ENCODE assay signal across 8 cellular contexts in the genomic region with DNA sequence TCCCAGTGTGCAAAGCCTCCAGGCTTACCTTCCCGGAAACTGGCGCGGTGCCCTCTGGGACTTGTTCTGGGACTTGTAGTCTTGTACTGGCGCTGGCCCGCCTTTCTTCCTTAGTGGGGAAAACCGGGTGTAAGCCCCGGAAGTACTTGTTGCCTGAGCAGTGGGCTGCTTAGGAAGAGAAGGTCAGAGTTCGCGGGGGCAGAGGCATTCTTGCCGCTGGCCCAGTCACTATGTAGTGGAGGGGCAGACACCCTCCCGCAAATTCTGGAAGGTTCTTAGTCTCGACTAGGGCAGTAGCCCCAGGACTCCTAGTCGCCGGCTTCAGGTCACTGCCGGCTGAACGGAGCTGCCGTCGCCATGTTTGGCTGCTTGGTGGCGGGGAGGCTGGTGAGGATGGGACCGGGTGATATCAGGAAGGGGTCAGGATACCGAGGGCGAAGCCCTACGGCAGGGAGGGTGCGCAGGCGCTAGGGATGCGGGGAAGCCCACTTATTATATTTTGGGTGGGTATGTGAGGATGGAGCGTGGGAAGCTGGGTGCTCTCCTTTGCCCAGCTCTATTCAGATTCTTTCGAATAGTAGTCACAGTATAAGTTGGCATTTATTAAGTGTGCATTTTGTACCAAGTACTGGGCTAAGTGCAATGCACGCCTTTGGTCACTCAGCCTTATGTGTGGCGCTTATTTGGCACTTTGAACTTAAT. TPM values are rescaled to one million over a fixed set of nuclear protein-coding genes. Genes with fewer than 3 reads are reported as not detected.
DNase-seq lines count a peak whose midpoint lies in the region; ATAC-seq and TF ChIP-seq lines count a peak whose summit lies in the region.

Gene HIKESHI, plus strand, starts transcription at position 149 of the 702 bp plus-strand sequence. Its CDS starts 209 bp downstream, at position 358.

- H3K4me1 ChIP-seq in CD8-positive, alpha-beta T cell (ENCODE audit: insufficient read depth, low read length): peaks cover 22% of the 10 kb centered on the region
- peaks cover 12% of the 10 kb centered on the region for H3K4me1 ChIP-seq in lower lobe of right lung

- no peaks in the 10 kb centered on the region for H3K36me3 ChIP-seq in CD8-positive, alpha-beta T cell (ENCODE audit: insufficient read depth, low read length)
- H3K36me3 ChIP-seq in lower lobe of right lung: peaks cover 6% of the 10 kb centered on the region

- no peaks in the 10 kb centered on the region for H3K9me3 ChIP-seq in CD8-positive, alpha-beta T cell (ENCODE audit: low read length)
- H3K9me3 ChIP-seq in lower lobe of right lung: no peaks in the 10 kb centered on the region

- POLR2A ChIA-PET in CD8-positive, alpha-beta T cell (lab: Charles Lee): interaction anchor here (0.8 to 1.1 kb wide), 2 partner anchors 17 to 57 kb away, joined by 3 to 4 read pairs; partner anchors contain the start of gene EED

- no peaks in the 10 kb centered on the region for H3K27me3 ChIP-seq in CD8-positive, alpha-beta T cell (ENCODE audit: insufficient read depth, low read length)
- H3K27me3 ChIP-seq in lower lobe of right lung (ENCODE audit: low read depth): no peaks in the 10 kb centered on the region

- DNase-seq in CD8-positive, alpha-beta T cell: peak; percentile 74 to 96 (median 93)
- DNase-seq in HS-27A (ENCODE audit: low read depth) (peak; percentile 93), NK-92 (lab: John Stamatoyannopoulos, UW; ENCODE audit: unreplicated experiment) (peak; percentile 54), lower lobe of right lung (peak; percentile 100)
- DNase-seq in activated CD8-positive, alpha-beta memory T cell treated with anti-CD3 and anti-CD28 coated beads for 1 hour (ENCODE audit: extremely low read depth in 1 of 2, low read depth in 1 of 2): peak; percentile 83 to 85
- DNase-seq in effector CD4-positive, alpha-beta T cell: peak; percentile 94
- peak; percentile 90 to 92 (median 90) for DNase-seq in stimulated activated CD4-positive, alpha-beta T cell treated with anti-CD3 and anti-CD28 coated beads, TNF-alpha, amount 100 ng/mL, for 24 hours (ENCODE audit: low read depth in 3 of 3)

- H3K4me3 ChIP-seq in CD8-positive, alpha-beta T cell (ENCODE audit: low read depth, low read length): peak within 1 kb of the TSS; percentile 86
- peak within 1 kb of the TSS; percentile 70 for H3K4me3 ChIP-seq in lower lobe of right lung

- peak within 1 kb of the TSS; percentile 99 for H3K4me3 Mint-ChIP-seq in CD8-positive, alpha-beta T cell

- H3K36me3 Mint-ChIP-seq in CD8-positive, alpha-beta T cell: peaks cover 12% of the 10 kb centered on the region

- H3K27ac Mint-ChIP-seq in CD8-positive, alpha-beta T cell: peak within 1 kb of the TSS; percentile 99

- H3K4me1 Mint-ChIP-seq in CD8-positive, alpha-beta T cell (ENCODE audit: low read depth): peaks cover 29% of the 10 kb centered on the region

- H3K27me3 Mint-ChIP-seq in CD8-positive, alpha-beta T cell (ENCODE audit: low read depth): no peaks in the 10 kb centered on the region

- no peaks in the 10 kb centered on the region for H3K9me3 Mint-ChIP-seq in CD8-positive, alpha-beta T cell

- no peak for TF ChIP-seq CTCF in CD8-positive, alpha-beta T cell (IDR thresholded peaks at IDR 0.05)
- TF ChIP-seq CTCF in lower lobe of right lung (IDR thresholded peaks at IDR 0.05): no peak

- CTCF ChIA-PET in CD8-positive, alpha-beta T cell (lab: Charles Lee): interaction anchor here (1.0 kb wide), 1 partner anchor 18 kb away, joined by 3 read pairs; no protein-coding TSS in a partner anchor

- ATAC-seq in CD8-positive, alpha-beta T cell: peak; percentile 98
- ATAC-seq in GM19467 (IDR thresholded peaks at IDR 0.05; ENCODE audit: unreplicated experiment): peak; percentile 99
- ATAC-seq in lower lobe of right lung: peak; percentile 99 to 100

- peak within 1 kb of the TSS; percentile 74 for H3K27ac ChIP-seq in CD8-positive, alpha-beta T cell (ENCODE audit: low read depth, low read length)
- H3K27ac ChIP-seq in lower lobe of right lung: peak within 1 kb of the TSS; percentile 80

- intact Hi-C loops in CD8-positive, alpha-beta T cell (cut with DNase I, micrococcal nuclease): loop anchor here (1.0 to 5.0 kb wide), 8 partner anchors 57 to 735 kb away; partner anchors contain the start of genes PICALM (in 2 of the 2), TMEM126A (in 2 of the 2), TMEM126B (in 2 of the 2) and CREBZF (in 1 of the 2)
- intact Hi-C loops in lower lobe of right lung (cut with DNase I): no loop called here

RNA-seq across cellular contexts. Expression of gene HIKESHI, which starts in this region (rescaled TPM):
- 1 to 10 TPM; 4.9 to 6.9 TPM for total RNA-seq in CD8-positive, alpha-beta T cell
- 29.5 TPM for total RNA-seq in lower lobe of right lung

Comparison
In these comparisons a context has a peak if more than half of its experiments do, and no peak if none do; other contexts are left out.
1. Peak in every context shown above with its lines: DNase-seq, ATAC-seq, H3K4me3 ChIP-seq and H3K27ac ChIP-seq.